1 cellular context compared by ENCODE assay signal in genomic region chr5:73152411-73153388, GRCh38.
TF ChIP-seq lines count a peak whose summit lies in the region.

No MANE protein-coding gene starts in this region.

TF ChIP-seq in GM23338, 12 proteins besides CTCF, POLR2A, EP300 and RAD21 (continued from another document):
- no peak for TF ChIP-seq ZNF462 (CRISPR knock-in tag; IDR thresholded peaks at IDR 0.05)
- TF ChIP-seq ZNF114 (CRISPR knock-in tag; IDR thresholded peaks at IDR 0.05): no peak
- no peak for TF ChIP-seq STAT1 (IDR thresholded peaks at IDR 0.05; ENCODE audit: unreplicated experiment)
- TF ChIP-seq POLR2AphosphoS5 (IDR thresholded peaks at IDR 0.05; ENCODE audit: low read depth): no peak
- TF ChIP-seq EZH2 (IDR thresholded peaks at IDR 0.05; ENCODE audit: low read depth, unreplicated experiment): no peak
